1 cellular context compared by ENCODE assay signal in genomic region chr19:3389876-3390361, GRCh38.
TF ChIP-seq lines count a peak whose summit lies in the region.

No MANE protein-coding gene starts in this region.

TF ChIP-seq in HCT116, 20 proteins besides CTCF, POLR2A, EP300 and RAD21 (continued from another document):
- no peak for TF ChIP-seq JUND (IDR thresholded peaks at IDR 0.05)
- no peak for TF ChIP-seq SIN3A (IDR thresholded peaks at IDR 0.05; ENCODE audit: low read depth)
- no peak for TF ChIP-seq CEBPB (IDR thresholded peaks at IDR 0.05; ENCODE audit: low read depth)
- no peak for TF ChIP-seq FOSL1 (IDR thresholded peaks at IDR 0.05; ENCODE audit: low read depth)
- no peak for TF ChIP-seq SP1 (IDR thresholded peaks at IDR 0.05; ENCODE audit: low read depth)
- TF ChIP-seq YY1 (IDR thresholded peaks at IDR 0.05; ENCODE audit: extremely low read depth, insufficient replicate concordance, low read depth, low read length) = no peak
- TF ChIP-seq EGR1 (IDR thresholded peaks at IDR 0.05; ENCODE audit: low read depth) = no peak
- TF ChIP-seq, protein P1, sequence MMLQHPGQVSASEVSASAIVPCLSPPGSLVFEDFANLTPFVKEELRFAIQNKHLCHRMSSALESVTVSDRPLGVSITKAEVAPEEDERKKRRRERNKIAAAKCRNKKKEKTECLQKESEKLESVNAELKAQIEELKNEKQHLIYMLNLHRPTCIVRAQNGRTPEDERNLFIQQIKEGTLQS (IDR thresholded peaks at IDR 0.05) = no peak
- no peak for TF ChIP-seq EZH2phosphoT487 (IDR thresholded peaks at IDR 0.05; ENCODE audit: borderline replicate concordance)
- TF ChIP-seq ZFX (IDR thresholded peaks at IDR 0.05) = no peak
- no peak for TF ChIP-seq ZBTB33 (IDR thresholded peaks at IDR 0.05; ENCODE audit: extremely low read depth, insufficient replicate concordance, low read length)
- TF ChIP-seq ZNF274 (IDR thresholded peaks at IDR 0.05; ENCODE audit: low read depth, low read length) = no peak
- TF ChIP-seq MAX (IDR thresholded peaks at IDR 0.05) = no peak
- TF ChIP-seq TCF7L2 (IDR thresholded peaks at IDR 0.05; ENCODE audit: borderline replicate concordance, extremely low read depth, insufficient read depth, insufficient read length) = no peak
- no peak for TF ChIP-seq POLR2AphosphoS5 (IDR thresholded peaks at IDR 0.05; ENCODE audit: low read depth, low read length)
- no peak for TF ChIP-seq EZH2 (IDR thresholded peaks at IDR 0.05)
- TF ChIP-seq ELF1 (IDR thresholded peaks at IDR 0.05; ENCODE audit: borderline replicate concordance, low read depth) = no peak
- no peak for TF ChIP-seq CBX3 (IDR thresholded peaks at IDR 0.05; ENCODE audit: low read depth)
- TF ChIP-seq SRF (IDR thresholded peaks at IDR 0.05; ENCODE audit: low read depth) = no peak
